Comparison of ENCODE assay signal across 9 cellular contexts in genomic region chr13:57629391-57629804, GRCh38. TPM values are rescaled to one million over a fixed set of nuclear protein-coding genes. Genes with fewer than 3 reads are reported as not detected.
DNase-seq lines count a peak whose midpoint lies in the region; ATAC-seq, FAIRE-seq and TF ChIP-seq lines count a peak whose summit lies in the region.
"Had no signal": no experiment of that assay in that cellular context is flagged by ENCODE, and none has a peak within 500 bp of the region (broad histone marks: within the 10 kb centered on the region; RNA-seq: fewer than 3 reads in every experiment).

No MANE protein-coding gene starts in this region.

- DNase-seq in CD8-positive, alpha-beta memory T cell = no peak
- no peak for DNase-seq in T-helper 2 cell treated with Interferon-gamma antibody and Interleukin-4, amounts not matched to agents 5 μg/mL and 100 μg/mL, for 36 hours (ENCODE audit: low spot score)
- DNase-seq in fibroblast of villous mesenchyme (ENCODE audit: low read depth) (no peak), ovary (no peak), NCI-H128 (lab: John Stamatoyannopoulos, UW; ENCODE audit: unreplicated experiment) (no peak), GM19239 (ENCODE audit: insufficient read length, low spot score) (no peak), HT-29 (ENCODE audit: low spot score) (no peak)

- H3K9me3 ChIP-seq in CD8-positive, alpha-beta memory T cell (ENCODE audit: low read length) = no peaks in the 10 kb centered on the region
- peaks cover 0 to 5% of the 10 kb centered on the region in 2 donors for H3K9me3 ChIP-seq in ovary

- peaks cover 28 to 36% (median 34%) of the 10 kb centered on the region in 3 donors for H3K4me1 Mint-ChIP-seq in CD8-positive, alpha-beta memory T cell
- peaks cover 20% of the 10 kb centered on the region for H3K4me1 Mint-ChIP-seq in T-helper 2 cell treated with Interferon-gamma antibody and Interleukin-4, amounts not matched to agents 5 μg/mL and 100 μg/mL, for 36 hours (ENCODE audit: low read depth)

- peaks cover 10% of the 10 kb centered on the region for H3K27me3 ChIP-seq in CD8-positive, alpha-beta memory T cell (ENCODE audit: insufficient read depth, low read length, poor library complexity, severe bottlenecking)
- no peaks in the 10 kb centered on the region for H3K27me3 ChIP-seq in ovary

- no peak for ATAC-seq in HG03159 (IDR thresholded peaks at IDR 0.05; ENCODE audit: unreplicated experiment)

- POLR2A ChIA-PET in CD8-positive, alpha-beta memory T cell (lab: Charles Lee) = no interaction called here

- H3K27ac ChIP-seq in CD8-positive, alpha-beta memory T cell (ENCODE audit: low read depth, low read length) = no peak overlapping the region
- H3K27ac ChIP-seq in ovary = no peak overlapping the region
- H3K27ac ChIP-seq: VCaP had no signal

- H3K36me3 ChIP-seq in CD8-positive, alpha-beta memory T cell (ENCODE audit: insufficient read depth, low read length) = no peaks in the 10 kb centered on the region
- no peaks in the 10 kb centered on the region for H3K36me3 ChIP-seq in ovary

- H3K4me1 ChIP-seq in CD8-positive, alpha-beta memory T cell (ENCODE audit: insufficient read depth, low read length) = peaks cover 11% of the 10 kb centered on the region
- H3K4me1 ChIP-seq in ovary (ENCODE audit: insufficient read depth) = peaks cover 11% of the 10 kb centered on the region

- TF ChIP-seq POLR2A in ovary (IDR thresholded peaks at IDR 0.05) = no peak

- no peak for TF ChIP-seq EP300 in ovary (IDR thresholded peaks at IDR 0.05)

- CTCF ChIA-PET in CD8-positive, alpha-beta memory T cell (lab: Charles Lee) = no interaction called here

- H3K36me3 Mint-ChIP-seq in CD8-positive, alpha-beta memory T cell = no peaks in the 10 kb centered on the region
- H3K36me3 Mint-ChIP-seq in T-helper 2 cell treated with Interferon-gamma antibody and Interleukin-4, amounts not matched to agents 5 μg/mL and 100 μg/mL, for 36 hours (ENCODE audit: low read depth) = peaks cover 2% of the 10 kb centered on the region

- 1% methylated on average over 29 of the region's 29 CpGs for WGBS in ovary, 3 donors

- H3K27ac Mint-ChIP-seq in CD8-positive, alpha-beta memory T cell = peak overlapping the region in 2 of 8 donors; percentile 24 to 42
- no peak overlapping the region for H3K27ac Mint-ChIP-seq in T-helper 2 cell treated with Interferon-gamma antibody and Interleukin-4, amounts not matched to agents 5 μg/mL and 100 μg/mL, for 36 hours

- peaks cover 33 to 52% of the 10 kb centered on the region in 2 donors for H3K27me3 Mint-ChIP-seq in CD8-positive, alpha-beta memory T cell
- H3K27me3 Mint-ChIP-seq in T-helper 2 cell treated with Interferon-gamma antibody and Interleukin-4, amounts not matched to agents 5 μg/mL and 100 μg/mL, for 36 hours (ENCODE audit: low read depth) = peaks cover 54% of the 10 kb centered on the region

- no peak for FAIRE-seq in GM19239 (lab: Jason Lieb, UNC)

- peaks cover 0 to 23% (median 5%) of the 10 kb centered on the region in 5 donors for H3K9me3 Mint-ChIP-seq in CD8-positive, alpha-beta memory T cell
- H3K9me3 Mint-ChIP-seq in T-helper 2 cell treated with Interferon-gamma antibody and Interleukin-4, amounts not matched to agents 5 μg/mL and 100 μg/mL, for 36 hours = no peaks in the 10 kb centered on the region

- no peak overlapping the region for H3K4me3 ChIP-seq in CD8-positive, alpha-beta memory T cell (ENCODE audit: low read length)
- H3K4me3 ChIP-seq in fibroblast of villous mesenchyme (ENCODE audit: low read depth, low read length) = peak overlapping the region; percentile 18
- H3K4me3 ChIP-seq in ovary = peak overlapping the region; percentile 14

- H3K4me3 Mint-ChIP-seq in CD8-positive, alpha-beta memory T cell = peak overlapping the region; percentile 53 to 90 (median 82)
- peak overlapping the region; percentile 45 for H3K4me3 Mint-ChIP-seq in T-helper 2 cell treated with Interferon-gamma antibody and Interleukin-4, amounts not matched to agents 5 μg/mL and 100 μg/mL, for 36 hours

- TF ChIP-seq CTCF in fibroblast of villous mesenchyme (IDR thresholded peaks at IDR 0.05; ENCODE audit: insufficient read depth, low read depth, low read length) = no peak
- no peak for TF ChIP-seq CTCF in ovary (IDR thresholded peaks at IDR 0.05)

- intact Hi-C loops in ovary (cut with DNase I) = no loop called here

RNA-seq across cellular contexts. Expression of gene PCDH17, which starts 2.1 kb away (rescaled TPM):
- total RNA-seq in CD8-positive, alpha-beta memory T cell = not detected
- polyA plus RNA-seq in CD8-positive, alpha-beta memory T cell = not detected
- total RNA-seq in fibroblast of villous mesenchyme (under 0.01 and 0.86 TPM in 2 replicates), ovary (10 to 100 TPM in 1 of 7 donors, 1 to 10 TPM in 6; 1.2 to 21.3 (median 3.9) TPM)
- polyA plus RNA-seq in ovary = 1 to 10 TPM; 2.0 to 2.4 TPM
- total RNA-seq in HT-29 (2014; rRNA removed; shearing (Covaris generic)) = not detected in 2 replicates
